ENCODE assay signal across 8 cellular contexts in genomic region chr9:122912964-122913673, GRCh38. TPM values are rescaled to one million over a fixed set of nuclear protein-coding genes. Genes with fewer than 3 reads are reported as not detected.
DNase-seq lines count a peak whose midpoint lies in the region; ATAC-seq and TF ChIP-seq lines count a peak whose summit lies in the region.

ZBTB6 (minus strand) TSS chr9:122913323; CDS start chr9:122912072, 1,251 bp downstream.

- TF ChIP-seq CTCF in CD8-positive, alpha-beta T cell (IDR thresholded peaks at IDR 0.05) = no peak

- CTCF ChIA-PET in CD8-positive, alpha-beta T cell (lab: Charles Lee) = interaction anchor here (0.9 to 1.3 kb wide), 2 partner anchors 9 to 16 kb away, joined by 3 read pairs; no protein-coding TSS in a partner anchor
- CTCF ChIA-PET in activated CD4-positive, alpha-beta memory T cell treated with anti-CD3 and anti-CD28 coated beads, Interleukin-2, amount 10 ng/mL, durations not matched to agents 7 days and 5 days (lab: Charles Lee) = interaction anchor here (0.7 to 2.7 kb wide), 9 partner anchors 9 to 78 kb away, joined by 3 to 19 read pairs (median 6); partner anchors contain the start of gene ZBTB26

- H3K36me3 Mint-ChIP-seq in CD8-positive, alpha-beta T cell = peaks cover 43% of the 10 kb centered on the region
- H3K36me3 Mint-ChIP-seq in activated CD4-positive, alpha-beta memory T cell treated with anti-CD3 and anti-CD28 coated beads, Interleukin-2, amount 10 ng/mL, durations not matched to agents 7 days and 5 days (ENCODE audit: low read depth) = peaks cover 44% of the 10 kb centered on the region

- peaks cover 15% of the 10 kb centered on the region for H3K4me1 ChIP-seq in CD8-positive, alpha-beta T cell (ENCODE audit: insufficient read depth, low read length)
- H3K4me1 ChIP-seq in effector memory CD4-positive, alpha-beta T cell (ENCODE audit: control insufficient read depth, insufficient read depth, low read length, poor library complexity, severe bottlenecking) = no peaks in the 10 kb centered on the region

- intact Hi-C loops in CD8-positive, alpha-beta T cell (cut with DNase I, micrococcal nuclease) = loop anchor here (1.0 to 5.0 kb wide), 5 partner anchors 8 to 79 kb away; partner anchors contain the start of genes RABGAP1 (in 2 of the 2), RC3H2 (in 2 of the 2) and ZBTB26 (in 2 of the 2)

- H3K36me3 ChIP-seq in CD8-positive, alpha-beta T cell (ENCODE audit: insufficient read depth, low read length) = peaks cover 13% of the 10 kb centered on the region
- H3K36me3 ChIP-seq in effector memory CD4-positive, alpha-beta T cell (ENCODE audit: control insufficient read depth, insufficient read depth, low read length) = peaks cover 19% of the 10 kb centered on the region

- peak within 1 kb of the TSS; percentile 80 for H3K4me3 ChIP-seq in CD8-positive, alpha-beta T cell (ENCODE audit: low read depth, low read length)
- peak within 1 kb of the TSS; percentile 81 for H3K4me3 ChIP-seq in effector memory CD4-positive, alpha-beta T cell (ENCODE audit: insufficient read depth, low read depth, low read length, poor library complexity, severe bottlenecking)

- peak within 1 kb of the TSS; percentile 70 for H3K27ac ChIP-seq in CD8-positive, alpha-beta T cell (ENCODE audit: low read depth, low read length)
- H3K27ac ChIP-seq in effector memory CD4-positive, alpha-beta T cell (ENCODE audit: insufficient read depth, low read length, poor library complexity, severe bottlenecking) = peak within 1 kb of the TSS; percentile 91

- H3K4me1 Mint-ChIP-seq in CD8-positive, alpha-beta T cell (ENCODE audit: low read depth) = peaks cover 36% of the 10 kb centered on the region
- H3K4me1 Mint-ChIP-seq in activated CD4-positive, alpha-beta memory T cell treated with anti-CD3 and anti-CD28 coated beads, Interleukin-2, amount 10 ng/mL, durations not matched to agents 7 days and 5 days = peaks cover 33% of the 10 kb centered on the region

- POLR2A ChIA-PET in CD8-positive, alpha-beta T cell (lab: Charles Lee) = interaction anchor here (0.7 to 2.2 kb wide), 11 partner anchors 9 to 449 kb away, joined by 3 to 23 read pairs (median 4); partner anchors contain the start of genes PDCL, RABGAP1, RC3H2 and ZBTB26
- POLR2A ChIA-PET in activated CD4-positive, alpha-beta memory T cell treated with anti-CD3 and anti-CD28 coated beads, Interleukin-2, amount 10 ng/mL, durations not matched to agents 7 days and 5 days (lab: Charles Lee) = interaction anchor here (0.7 to 4.9 kb wide), 21 partner anchors 10 to 821 kb away, joined by 3 to 107 read pairs (median 5); partner anchors contain the start of genes PDCL, RABGAP1, RC3H2 and ZBTB26

- H3K27ac Mint-ChIP-seq in CD8-positive, alpha-beta T cell = peak within 1 kb of the TSS; percentile 94
- H3K27ac Mint-ChIP-seq in activated CD4-positive, alpha-beta memory T cell treated with anti-CD3 and anti-CD28 coated beads, Interleukin-2, amount 10 ng/mL, durations not matched to agents 7 days and 5 days = peak within 1 kb of the TSS; percentile 99

- H3K9me3 ChIP-seq in CD8-positive, alpha-beta T cell (ENCODE audit: low read length) = no peaks in the 10 kb centered on the region
- H3K9me3 ChIP-seq in effector memory CD4-positive, alpha-beta T cell (ENCODE audit: control insufficient read depth, low read length) = no peaks in the 10 kb centered on the region

- peak within 1 kb of the TSS; percentile 98 for H3K4me3 Mint-ChIP-seq in CD8-positive, alpha-beta T cell
- H3K4me3 Mint-ChIP-seq in activated CD4-positive, alpha-beta memory T cell treated with anti-CD3 and anti-CD28 coated beads, Interleukin-2, amount 10 ng/mL, durations not matched to agents 7 days and 5 days = peak within 1 kb of the TSS; percentile 96

- no peaks in the 10 kb centered on the region for H3K9me3 Mint-ChIP-seq in CD8-positive, alpha-beta T cell
- H3K9me3 Mint-ChIP-seq in activated CD4-positive, alpha-beta memory T cell treated with anti-CD3 and anti-CD28 coated beads, Interleukin-2, amount 10 ng/mL, durations not matched to agents 7 days and 5 days = no peaks in the 10 kb centered on the region

- ATAC-seq in CD8-positive, alpha-beta T cell = peak; percentile 97
- ATAC-seq in GM19452 (IDR thresholded peaks at IDR 0.05; ENCODE audit: unreplicated experiment) (peak; percentile 98), HG03575 (IDR thresholded peaks at IDR 0.05; ENCODE audit: extremely low read depth, insufficient number of reproducible peaks, low FRiP score, unreplicated experiment) (peak; percentile 83)

- no peaks in the 10 kb centered on the region for H3K27me3 Mint-ChIP-seq in CD8-positive, alpha-beta T cell (ENCODE audit: low read depth)
- H3K27me3 Mint-ChIP-seq in activated CD4-positive, alpha-beta memory T cell treated with anti-CD3 and anti-CD28 coated beads, Interleukin-2, amount 10 ng/mL, durations not matched to agents 7 days and 5 days = no peaks in the 10 kb centered on the region

- DNase-seq in CD8-positive, alpha-beta T cell = peak; percentile 50 to 87 (median 68)
- peak; percentile 92 for DNase-seq in NCI-H82 (lab: John Stamatoyannopoulos, UW)
- peak; percentile 76 for DNase-seq in activated CD4-positive, alpha-beta memory T cell treated with anti-CD3 and anti-CD28 coated beads, Interleukin-2, amount 10 ng/mL, durations not matched to agents 7 days and 5 days
- peak; percentile 48 to 69 (median 58) for DNase-seq in effector memory CD4-positive, alpha-beta T cell
- DNase-seq in medulla oblongata (ENCODE audit: extremely low spot score) = peak; percentile 96
- peak; percentile 39 for DNase-seq in stimulated activated CD8-positive, alpha-beta memory T cell treated with anti-CD3 and anti-CD28 coated beads, Interleukin-12 subunit alpha, Interleukin-12 subunit beta, amount 100 ng/mL, for 4 hours (ENCODE audit: low read depth)

- no peaks in the 10 kb centered on the region for H3K27me3 ChIP-seq in CD8-positive, alpha-beta T cell (ENCODE audit: insufficient read depth, low read length)
- H3K27me3 ChIP-seq in effector memory CD4-positive, alpha-beta T cell (replicated peaks; ENCODE audit: control insufficient read depth, insufficient read depth, low read length, poor library complexity, severe bottlenecking) = no peaks in the 10 kb centered on the region

RNA-seq across cellular contexts. Expression of gene ZBTB6, which starts in this region (rescaled TPM):
- total RNA-seq in CD8-positive, alpha-beta T cell = 1 to 10 TPM; 3.6 to 3.7 TPM
- 10 to 100 TPM; 12.1 to 12.7 TPM for total RNA-seq in activated CD4-positive, alpha-beta memory T cell treated with anti-CD3 and anti-CD28 coated beads, Interleukin-2, amount 10 ng/mL, durations not matched to agents 7 days and 5 days

Comparison
In these comparisons a context has a peak if more than half of its experiments do, and no peak if none do; other contexts are left out.
1. Peak in every context shown above with its lines: DNase-seq, ATAC-seq, H3K4me3 ChIP-seq and H3K27ac ChIP-seq.
2. DNase-seq: peak in every context shown above with its lines; median percentile 96 in medulla oblongata; 92 in NCI-H82; 76 in activated CD4-positive, alpha-beta memory T cell treated with anti-CD3 and anti-CD28 coated beads, Interleukin-2, amount 10 ng/mL, durations not matched to agents 7 days and 5 days; 68 in CD8-positive, alpha-beta T cell; 58 in effector memory CD4-positive, alpha-beta T cell; 39 in stimulated activated CD8-positive, alpha-beta memory T cell treated with anti-CD3 and anti-CD28 coated beads, Interleukin-12 subunit alpha, Interleukin-12 subunit beta, amount 100 ng/mL, for 4 hours.